In the genomic region with DNA sequence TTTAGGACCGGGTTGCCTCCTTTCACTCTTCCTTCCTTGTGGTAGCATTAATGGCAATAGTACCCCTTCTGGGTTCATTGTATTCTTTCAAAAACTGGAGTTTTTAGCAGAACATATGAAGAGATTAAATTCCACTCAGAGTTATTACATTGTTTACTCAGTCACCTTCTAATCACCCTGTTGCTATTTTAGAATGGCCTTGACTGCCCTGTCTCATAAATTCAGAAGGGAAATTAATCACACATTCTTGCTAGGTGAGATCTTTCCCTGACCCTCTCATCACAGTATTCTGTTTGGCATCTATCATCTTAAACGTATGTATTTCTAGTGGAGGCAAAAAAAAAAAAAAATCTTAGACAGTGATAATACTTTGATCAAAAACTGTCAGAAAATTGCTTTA, we compare ENCODE assay signal across 27 cellular contexts.
"Had no signal": no experiment of that assay in that cellular context is flagged by ENCODE, and none has a peak within 500 bp of the region (broad histone marks: within the 10 kb centered on the region; RNA-seq: fewer than 3 reads in every experiment).

No MANE protein-coding gene starts in this region.

- H3K9me3 ChIP-seq: gastrocnemius medialis, left lung, neutrophil, prostate gland, stomach, thyroid gland, upper lobe of left lung had no signal

- H3K27ac Mint-ChIP-seq: activated CD8-positive, alpha-beta T cell treated with anti-CD3 and anti-CD28 coated beads for 36 hours; activated naive CD4-positive, alpha-beta T cell treated with anti-CD3 and anti-CD28 coated beads, Interleukin-2, amount 50 U/mL, for 24 hours; activated T-helper 2 cell treated with anti-CD3 and anti-CD28 coated beads, Interferon-gamma antibody, Interleukin-2, Interleukin-4, amounts not matched to agents 10 μg/mL and 5 μg/mL and 100 μg/mL, durations not matched to agents 14 hours and 24 hours and 36 hours; nephron; stimulated activated naive B cell treated with anti-CD40 and anti-IgM and Interleukin-4, amounts not matched to agents 10 μg/mL and 1 μg/mL and 100 μg/mL, for 72 hours had no signal

- ATAC-seq: activated CD8-positive, alpha-beta T cell treated with anti-CD3 and anti-CD28 coated beads for 36 hours; gastrocnemius medialis; left lung; stimulated activated naive B cell treated with anti-CD40 and anti-IgM and Interleukin-4, amounts not matched to agents 10 μg/mL and 1 μg/mL and 100 μg/mL, for 72 hours had no signal

- DNase-seq: activated CD4-positive, alpha-beta T cell treated with anti-CD3 and anti-CD28 coated beads, Interleukin-2, amount 50 U/mL, for 1 hour; activated CD4-positive, CD25-positive, alpha-beta regulatory T cell treated with anti-CD3 and anti-CD28 coated beads, Interleukin-2, amount 50 U/mL, for 72 hours; activated CD8-positive, alpha-beta T cell treated with anti-CD3 and anti-CD28 coated beads for 36 hours; activated T-cell treated with anti-CD3 and anti-CD28 coated beads, Interleukin-2, amount 50 U/mL, for 48 hours; dorsolateral prefrontal cortex; effector memory CD4-positive, alpha-beta T cell; erythroblast; gastrocnemius medialis; glutamatergic neuron; left lung; retina; stimulated activated CD4-positive, alpha-beta T cell treated with anti-CD3 and anti-CD28 coated beads, Interleukin-1b, Interleukin-23, amount 100 ng/mL, for 48 hours; stimulated activated CD4-positive, alpha-beta T cell treated with anti-CD3 and anti-CD28 coated beads, Interleukin-4, amount 100 ng/mL, for 4 hours; stimulated activated naive B cell treated with anti-CD40 and anti-IgM and Interleukin-4, amounts not matched to agents 10 μg/mL and 1 μg/mL and 100 μg/mL, for 72 hours; stomach; T-helper 2 cell; thyroid gland; upper lobe of left lung had no signal

- H3K36me3 Mint-ChIP-seq: activated naive CD4-positive, alpha-beta T cell treated with anti-CD3 and anti-CD28 coated beads, Interleukin-2, amount 50 U/mL, for 24 hours; stimulated activated naive B cell treated with anti-CD40 and anti-IgM and Interleukin-4, amounts not matched to agents 10 μg/mL and 1 μg/mL and 100 μg/mL, for 72 hours had no signal

- H3K27ac ChIP-seq: coronary artery, dorsolateral prefrontal cortex, gastrocnemius medialis, hepatocyte, left lung, neutrophil, prostate gland, stomach, thyroid gland, upper lobe of left lung had no signal

- H3K4me1 ChIP-seq: gastrocnemius medialis, prostate gland, stomach, thyroid gland had no signal

- H3K9me3 Mint-ChIP-seq: activated CD8-positive, alpha-beta T cell treated with anti-CD3 and anti-CD28 coated beads for 36 hours; activated naive CD4-positive, alpha-beta T cell treated with anti-CD3 and anti-CD28 coated beads, Interleukin-2, amount 50 U/mL, for 24 hours; activated T-helper 2 cell treated with anti-CD3 and anti-CD28 coated beads, Interferon-gamma antibody, Interleukin-2, Interleukin-4, amounts not matched to agents 10 μg/mL and 5 μg/mL and 100 μg/mL, durations not matched to agents 14 hours and 24 hours and 36 hours; nephron; stimulated activated naive B cell treated with anti-CD40 and anti-IgM and Interleukin-4, amounts not matched to agents 10 μg/mL and 1 μg/mL and 100 μg/mL, for 72 hours had no signal

- H3K4me1 Mint-ChIP-seq: activated naive CD4-positive, alpha-beta T cell treated with anti-CD3 and anti-CD28 coated beads, Interleukin-2, amount 50 U/mL, for 24 hours; stimulated activated naive B cell treated with anti-CD40 and anti-IgM and Interleukin-4, amounts not matched to agents 10 μg/mL and 1 μg/mL and 100 μg/mL, for 72 hours had no signal

- H3K4me3 ChIP-seq: coronary artery, dorsolateral prefrontal cortex, gastrocnemius medialis, hepatocyte, left lung, prostate gland, smooth muscle cell, stomach, thyroid gland, upper lobe of left lung had no signal

- H3K36me3 ChIP-seq: gastrocnemius medialis, left lung, neutrophil, prostate gland, stomach, thyroid gland, upper lobe of left lung had no signal

- FAIRE-seq: keratinocyte had no signal

- H3K4me3 Mint-ChIP-seq: activated CD8-positive, alpha-beta T cell treated with anti-CD3 and anti-CD28 coated beads for 36 hours; activated naive CD4-positive, alpha-beta T cell treated with anti-CD3 and anti-CD28 coated beads, Interleukin-2, amount 50 U/mL, for 24 hours; nephron; stimulated activated naive B cell treated with anti-CD40 and anti-IgM and Interleukin-4, amounts not matched to agents 10 μg/mL and 1 μg/mL and 100 μg/mL, for 72 hours had no signal

- H3K27me3 Mint-ChIP-seq: activated CD8-positive, alpha-beta T cell treated with anti-CD3 and anti-CD28 coated beads for 36 hours had no signal

- H3K27me3 ChIP-seq: gastrocnemius medialis, hepatocyte, left lung, thyroid gland, upper lobe of left lung had no signal
